1 cellular context compared by ENCODE assay signal in the genomic region with DNA sequence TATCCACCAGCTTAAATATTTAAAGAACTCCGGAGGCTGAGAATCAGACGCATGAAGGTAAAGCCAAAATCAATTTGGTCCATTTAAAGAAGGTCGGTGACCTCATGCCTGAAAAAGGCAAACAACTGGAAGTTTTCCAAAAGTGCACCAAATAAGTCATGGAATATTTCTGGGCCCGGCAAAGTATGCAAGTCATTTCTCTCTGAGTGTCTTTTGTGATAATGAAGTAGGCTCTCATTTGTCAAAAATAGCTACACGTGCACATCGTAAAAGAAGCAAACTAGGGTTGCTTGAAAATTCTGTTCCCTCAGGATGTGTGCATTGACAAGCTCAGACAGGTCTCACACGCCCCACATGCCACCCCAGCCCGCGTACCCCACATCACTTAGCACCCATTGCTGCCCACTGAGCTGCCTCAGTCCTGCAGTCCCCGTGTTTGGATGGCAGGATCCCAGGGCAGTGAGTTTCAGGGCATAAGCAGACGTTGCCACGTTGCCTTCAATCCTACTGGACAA.
TF ChIP-seq lines count a peak whose summit lies in the region.

No MANE protein-coding gene starts in this region.

TF ChIP-seq in HepG2, 621 proteins besides CTCF, POLR2A, EP300 and RAD21 (continued from another document and continues in another):
- TF ChIP-seq, protein P1, sequence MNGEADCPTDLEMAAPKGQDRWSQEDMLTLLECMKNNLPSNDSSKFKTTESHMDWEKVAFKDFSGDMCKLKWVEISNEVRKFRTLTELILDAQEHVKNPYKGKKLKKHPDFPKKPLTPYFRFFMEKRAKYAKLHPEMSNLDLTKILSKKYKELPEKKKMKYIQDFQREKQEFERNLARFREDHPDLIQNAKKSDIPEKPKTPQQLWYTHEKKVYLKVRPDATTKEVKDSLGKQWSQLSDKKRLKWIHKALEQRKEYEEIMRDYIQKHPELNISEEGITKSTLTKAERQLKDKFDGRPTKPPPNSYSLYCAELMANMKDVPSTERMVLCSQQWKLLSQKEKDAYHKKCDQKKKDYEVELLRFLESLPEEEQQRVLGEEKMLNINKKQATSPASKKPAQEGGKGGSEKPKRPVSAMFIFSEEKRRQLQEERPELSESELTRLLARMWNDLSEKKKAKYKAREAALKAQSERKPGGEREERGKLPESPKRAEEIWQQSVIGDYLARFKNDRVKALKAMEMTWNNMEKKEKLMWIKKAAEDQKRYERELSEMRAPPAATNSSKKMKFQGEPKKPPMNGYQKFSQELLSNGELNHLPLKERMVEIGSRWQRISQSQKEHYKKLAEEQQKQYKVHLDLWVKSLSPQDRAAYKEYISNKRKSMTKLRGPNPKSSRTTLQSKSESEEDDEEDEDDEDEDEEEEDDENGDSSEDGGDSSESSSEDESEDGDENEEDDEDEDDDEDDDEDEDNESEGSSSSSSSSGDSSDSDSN (CRISPR knock-in tag; IDR thresholded peaks at IDR 0.05): no peak
- TF ChIP-seq ZNF510 (CRISPR knock-in tag; IDR thresholded peaks at IDR 0.05; ENCODE audit: low read depth) (0 out of 2 replicates have a peak, but pooled peaks have one; percentile 21), BHLHE40 (IDR thresholded peaks at IDR 0.05; ENCODE audit: low read length) (peak; percentile 55; the same call in 1 of the 2 replicates), U2AF2 (IDR thresholded peaks at IDR 0.05; ENCODE audit: low read depth, low read length) (no peak), STAT5B (CRISPR knock-in tag; IDR thresholded peaks at IDR 0.05) (no peak), GFI1 (CRISPR knock-in tag; IDR thresholded peaks at IDR 0.05; ENCODE audit: borderline replicate concordance) (peak; percentile 83; the same call in 1 of the 2 replicates), MEF2D (CRISPR knock-in tag; IDR thresholded peaks at IDR 0.05) (peak; percentile 50; the same call in 1 of the 2 replicates), ZNF501 (CRISPR knock-in tag; IDR thresholded peaks at IDR 0.05) (0 out of 2 replicates have a peak, but pooled peaks have one; percentile 1), ZEB1 (IDR thresholded peaks at IDR 0.05; ENCODE audit: insufficient replicate concordance, low read depth) (peak; percentile 75), ZSCAN30 (CRISPR knock-in tag; IDR thresholded peaks at IDR 0.05) (no peak), ZNF768 (CRISPR knock-in tag; IDR thresholded peaks at IDR 0.05) (peak; percentile 19; the same call in 1 of the 2 replicates), JUN (CRISPR knock-in tag; IDR thresholded peaks at IDR 0.05) (peak; percentile 85; the same call in 1 of the 2 replicates), MLLT10 (CRISPR knock-in tag; IDR thresholded peaks at IDR 0.05) (no peak), PPARG (CRISPR knock-in tag; conservative IDR thresholded peaks at IDR 0.05) (no peak), PHF5A (CRISPR knock-in tag; IDR thresholded peaks at IDR 0.05; ENCODE audit: low read depth, unreplicated experiment) (peak; percentile 22), HMG20B (CRISPR knock-in tag; conservative IDR thresholded peaks at IDR 0.05) (no peak), ESRRA (CRISPR knock-in tag; IDR thresholded peaks at IDR 0.05; ENCODE audit: low read depth) (0 out of 2 replicates have a peak, but pooled peaks have one; percentile 20), ZNF205 (CRISPR knock-in tag; IDR thresholded peaks at IDR 0.05) (no peak), ARID2 (CRISPR knock-in tag; IDR thresholded peaks at IDR 0.05; ENCODE audit: borderline replicate concordance) (no peak), ZNF367 (CRISPR knock-in tag; IDR thresholded peaks at IDR 0.05; ENCODE audit: borderline replicate concordance) (peak; percentile 91; the same call in 1 of the 2 replicates), ZFP1 (CRISPR knock-in tag; IDR thresholded peaks at IDR 0.05) (no peak), YEATS4 (CRISPR knock-in tag; IDR thresholded peaks at IDR 0.05; ENCODE audit: borderline replicate concordance) (peak; percentile 2; the same call in 1 of the 2 replicates), ZFP36L1 (CRISPR knock-in tag; IDR thresholded peaks at IDR 0.05) (no peak), ONECUT2 (CRISPR knock-in tag; IDR thresholded peaks at IDR 0.05) (peak; percentile 83), POLR2G (IDR thresholded peaks at IDR 0.05; ENCODE audit: low read depth, low read length) (peak; percentile 58; the same call in 1 of the 2 replicates), BRD4 (CRISPR knock-in tag; IDR thresholded peaks at IDR 0.05) (no peak), RFX3 (CRISPR knock-in tag; IDR thresholded peaks at IDR 0.05) (no peak)
- TF ChIP-seq, protein P2, sequence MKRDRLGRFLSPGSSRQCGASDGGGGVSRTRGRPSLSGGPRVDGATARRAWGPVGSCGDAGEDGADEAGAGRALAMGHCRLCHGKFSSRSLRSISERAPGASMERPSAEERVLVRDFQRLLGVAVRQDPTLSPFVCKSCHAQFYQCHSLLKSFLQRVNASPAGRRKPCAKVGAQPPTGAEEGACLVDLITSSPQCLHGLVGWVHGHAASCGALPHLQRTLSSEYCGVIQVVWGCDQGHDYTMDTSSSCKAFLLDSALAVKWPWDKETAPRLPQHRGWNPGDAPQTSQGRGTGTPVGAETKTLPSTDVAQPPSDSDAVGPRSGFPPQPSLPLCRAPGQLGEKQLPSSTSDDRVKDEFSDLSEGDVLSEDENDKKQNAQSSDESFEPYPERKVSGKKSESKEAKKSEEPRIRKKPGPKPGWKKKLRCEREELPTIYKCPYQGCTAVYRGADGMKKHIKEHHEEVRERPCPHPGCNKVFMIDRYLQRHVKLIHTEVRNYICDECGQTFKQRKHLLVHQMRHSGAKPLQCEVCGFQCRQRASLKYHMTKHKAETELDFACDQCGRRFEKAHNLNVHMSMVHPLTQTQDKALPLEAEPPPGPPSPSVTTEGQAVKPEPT (CRISPR knock-in tag; IDR thresholded peaks at IDR 0.05; ENCODE audit: low read depth): peak; percentile 25; the same call in 1 of the 2 replicates
- TF ChIP-seq, protein P3, sequence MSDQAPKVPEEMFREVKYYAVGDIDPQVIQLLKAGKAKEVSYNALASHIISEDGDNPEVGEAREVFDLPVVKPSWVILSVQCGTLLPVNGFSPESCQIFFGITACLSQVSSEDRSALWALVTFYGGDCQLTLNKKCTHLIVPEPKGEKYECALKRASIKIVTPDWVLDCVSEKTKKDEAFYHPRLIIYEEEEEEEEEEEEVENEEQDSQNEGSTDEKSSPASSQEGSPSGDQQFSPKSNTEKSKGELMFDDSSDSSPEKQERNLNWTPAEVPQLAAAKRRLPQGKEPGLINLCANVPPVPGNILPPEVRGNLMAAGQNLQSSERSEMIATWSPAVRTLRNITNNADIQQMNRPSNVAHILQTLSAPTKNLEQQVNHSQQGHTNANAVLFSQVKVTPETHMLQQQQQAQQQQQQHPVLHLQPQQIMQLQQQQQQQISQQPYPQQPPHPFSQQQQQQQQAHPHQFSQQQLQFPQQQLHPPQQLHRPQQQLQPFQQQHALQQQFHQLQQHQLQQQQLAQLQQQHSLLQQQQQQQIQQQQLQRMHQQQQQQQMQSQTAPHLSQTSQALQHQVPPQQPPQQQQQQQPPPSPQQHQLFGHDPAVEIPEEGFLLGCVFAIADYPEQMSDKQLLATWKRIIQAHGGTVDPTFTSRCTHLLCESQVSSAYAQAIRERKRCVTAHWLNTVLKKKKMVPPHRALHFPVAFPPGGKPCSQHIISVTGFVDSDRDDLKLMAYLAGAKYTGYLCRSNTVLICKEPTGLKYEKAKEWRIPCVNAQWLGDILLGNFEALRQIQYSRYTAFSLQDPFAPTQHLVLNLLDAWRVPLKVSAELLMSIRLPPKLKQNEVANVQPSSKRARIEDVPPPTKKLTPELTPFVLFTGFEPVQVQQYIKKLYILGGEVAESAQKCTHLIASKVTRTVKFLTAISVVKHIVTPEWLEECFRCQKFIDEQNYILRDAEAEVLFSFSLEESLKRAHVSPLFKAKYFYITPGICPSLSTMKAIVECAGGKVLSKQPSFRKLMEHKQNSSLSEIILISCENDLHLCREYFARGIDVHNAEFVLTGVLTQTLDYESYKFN (CRISPR knock-in tag; conservative IDR thresholded peaks at IDR 0.05): peak; percentile 75
- TF ChIP-seq, protein P4, sequence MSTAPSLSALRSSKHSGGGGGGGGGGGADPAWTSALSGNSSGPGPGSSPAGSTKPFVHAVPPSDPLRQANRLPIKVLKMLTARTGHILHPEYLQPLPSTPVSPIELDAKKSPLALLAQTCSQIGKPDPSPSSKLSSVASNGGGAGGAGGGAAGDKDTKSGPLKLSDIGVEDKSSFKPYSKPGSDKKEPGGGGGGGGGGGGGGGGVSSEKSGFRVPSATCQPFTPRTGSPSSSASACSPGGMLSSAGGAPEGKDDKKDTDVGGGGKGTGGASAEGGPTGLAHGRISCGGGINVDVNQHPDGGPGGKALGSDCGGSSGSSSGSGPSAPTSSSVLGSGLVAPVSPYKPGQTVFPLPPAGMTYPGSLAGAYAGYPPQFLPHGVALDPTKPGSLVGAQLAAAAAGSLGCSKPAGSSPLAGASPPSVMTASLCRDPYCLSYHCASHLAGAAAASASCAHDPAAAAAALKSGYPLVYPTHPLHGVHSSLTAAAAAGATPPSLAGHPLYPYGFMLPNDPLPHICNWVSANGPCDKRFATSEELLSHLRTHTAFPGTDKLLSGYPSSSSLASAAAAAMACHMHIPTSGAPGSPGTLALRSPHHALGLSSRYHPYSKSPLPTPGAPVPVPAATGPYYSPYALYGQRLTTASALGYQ (CRISPR knock-in tag; IDR thresholded peaks at IDR 0.05): no peak
- TF ChIP-seq, protein P5, sequence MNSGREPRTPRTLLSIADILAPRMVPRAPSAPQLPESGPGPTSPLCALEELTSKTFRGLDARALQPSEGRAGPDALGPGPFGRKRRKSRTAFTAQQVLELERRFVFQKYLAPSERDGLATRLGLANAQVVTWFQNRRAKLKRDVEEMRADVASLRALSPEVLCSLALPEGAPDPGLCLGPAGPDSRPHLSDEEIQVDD (CRISPR knock-in tag; IDR thresholded peaks at IDR 0.05; ENCODE audit: borderline replicate concordance): no peak
- TF ChIP-seq, protein P6, sequence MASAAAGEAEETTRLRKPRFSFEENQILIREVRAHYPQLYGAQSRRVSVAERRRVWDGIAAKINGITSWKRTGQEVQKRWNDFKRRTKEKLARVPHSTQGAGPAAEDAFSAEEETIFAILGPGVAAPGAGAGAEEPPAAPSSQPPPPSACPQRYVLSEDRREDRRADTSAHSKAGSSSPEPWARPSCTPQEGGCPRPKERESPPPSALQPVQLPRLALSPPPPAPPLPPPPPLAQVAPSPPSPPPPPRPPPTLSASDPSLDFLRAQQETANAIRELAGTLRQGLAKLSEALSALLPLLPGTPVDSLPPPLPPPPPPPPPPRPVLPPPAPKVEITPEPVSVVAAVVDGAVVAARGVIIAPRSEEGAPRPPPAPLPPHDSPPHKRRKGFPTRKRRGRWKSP (CRISPR knock-in tag; IDR thresholded peaks at IDR 0.05): peak; percentile 45; the same call in 1 of the 2 replicates
- TF ChIP-seq, protein P7, sequence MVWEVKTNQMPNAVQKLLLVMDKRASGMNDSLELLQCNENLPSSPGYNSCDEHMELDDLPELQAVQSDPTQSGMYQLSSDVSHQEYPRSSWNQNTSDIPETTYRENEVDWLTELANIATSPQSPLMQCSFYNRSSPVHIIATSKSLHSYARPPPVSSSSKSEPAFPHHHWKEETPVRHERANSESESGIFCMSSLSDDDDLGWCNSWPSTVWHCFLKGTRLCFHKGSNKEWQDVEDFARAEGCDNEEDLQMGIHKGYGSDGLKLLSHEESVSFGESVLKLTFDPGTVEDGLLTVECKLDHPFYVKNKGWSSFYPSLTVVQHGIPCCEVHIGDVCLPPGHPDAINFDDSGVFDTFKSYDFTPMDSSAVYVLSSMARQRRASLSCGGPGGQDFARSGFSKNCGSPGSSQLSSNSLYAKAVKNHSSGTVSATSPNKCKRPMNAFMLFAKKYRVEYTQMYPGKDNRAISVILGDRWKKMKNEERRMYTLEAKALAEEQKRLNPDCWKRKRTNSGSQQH (CRISPR knock-in tag; IDR thresholded peaks at IDR 0.05; ENCODE audit: low read depth): no peak
- TF ChIP-seq, protein P8, sequence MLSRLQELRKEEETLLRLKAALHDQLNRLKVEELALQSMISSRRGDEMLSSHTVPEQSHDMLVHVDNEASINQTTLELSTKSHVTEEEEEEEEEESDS (CRISPR knock-in tag; IDR thresholded peaks at IDR 0.05; ENCODE audit: borderline replicate concordance): no peak
- TF ChIP-seq, protein P9, sequence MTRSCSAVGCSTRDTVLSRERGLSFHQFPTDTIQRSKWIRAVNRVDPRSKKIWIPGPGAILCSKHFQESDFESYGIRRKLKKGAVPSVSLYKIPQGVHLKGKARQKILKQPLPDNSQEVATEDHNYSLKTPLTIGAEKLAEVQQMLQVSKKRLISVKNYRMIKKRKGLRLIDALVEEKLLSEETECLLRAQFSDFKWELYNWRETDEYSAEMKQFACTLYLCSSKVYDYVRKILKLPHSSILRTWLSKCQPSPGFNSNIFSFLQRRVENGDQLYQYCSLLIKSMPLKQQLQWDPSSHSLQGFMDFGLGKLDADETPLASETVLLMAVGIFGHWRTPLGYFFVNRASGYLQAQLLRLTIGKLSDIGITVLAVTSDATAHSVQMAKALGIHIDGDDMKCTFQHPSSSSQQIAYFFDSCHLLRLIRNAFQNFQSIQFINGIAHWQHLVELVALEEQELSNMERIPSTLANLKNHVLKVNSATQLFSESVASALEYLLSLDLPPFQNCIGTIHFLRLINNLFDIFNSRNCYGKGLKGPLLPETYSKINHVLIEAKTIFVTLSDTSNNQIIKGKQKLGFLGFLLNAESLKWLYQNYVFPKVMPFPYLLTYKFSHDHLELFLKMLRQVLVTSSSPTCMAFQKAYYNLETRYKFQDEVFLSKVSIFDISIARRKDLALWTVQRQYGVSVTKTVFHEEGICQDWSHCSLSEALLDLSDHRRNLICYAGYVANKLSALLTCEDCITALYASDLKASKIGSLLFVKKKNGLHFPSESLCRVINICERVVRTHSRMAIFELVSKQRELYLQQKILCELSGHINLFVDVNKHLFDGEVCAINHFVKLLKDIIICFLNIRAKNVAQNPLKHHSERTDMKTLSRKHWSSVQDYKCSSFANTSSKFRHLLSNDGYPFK (CRISPR knock-in tag; IDR thresholded peaks at IDR 0.05; ENCODE audit: borderline replicate concordance): no peak; the same call in 1 of the 2 replicates
- TF ChIP-seq, protein P10, sequence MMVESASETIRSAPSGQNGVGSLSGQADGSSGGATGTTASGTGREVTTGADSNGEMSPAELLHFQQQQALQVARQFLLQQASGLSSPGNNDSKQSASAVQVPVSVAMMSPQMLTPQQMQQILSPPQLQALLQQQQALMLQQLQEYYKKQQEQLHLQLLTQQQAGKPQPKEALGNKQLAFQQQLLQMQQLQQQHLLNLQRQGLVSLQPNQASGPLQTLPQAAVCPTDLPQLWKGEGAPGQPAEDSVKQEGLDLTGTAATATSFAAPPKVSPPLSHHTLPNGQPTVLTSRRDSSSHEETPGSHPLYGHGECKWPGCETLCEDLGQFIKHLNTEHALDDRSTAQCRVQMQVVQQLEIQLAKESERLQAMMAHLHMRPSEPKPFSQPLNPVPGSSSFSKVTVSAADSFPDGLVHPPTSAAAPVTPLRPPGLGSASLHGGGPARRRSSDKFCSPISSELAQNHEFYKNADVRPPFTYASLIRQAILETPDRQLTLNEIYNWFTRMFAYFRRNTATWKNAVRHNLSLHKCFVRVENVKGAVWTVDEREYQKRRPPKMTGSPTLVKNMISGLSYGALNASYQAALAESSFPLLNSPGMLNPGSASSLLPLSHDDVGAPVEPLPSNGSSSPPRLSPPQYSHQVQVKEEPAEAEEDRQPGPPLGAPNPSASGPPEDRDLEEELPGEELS (CRISPR knock-in tag; IDR thresholded peaks at IDR 0.05): 0 out of 2 replicates have a peak, but pooled peaks have one; percentile 22
